ENCODE assay signal across 8 cellular contexts in the genomic region with DNA sequence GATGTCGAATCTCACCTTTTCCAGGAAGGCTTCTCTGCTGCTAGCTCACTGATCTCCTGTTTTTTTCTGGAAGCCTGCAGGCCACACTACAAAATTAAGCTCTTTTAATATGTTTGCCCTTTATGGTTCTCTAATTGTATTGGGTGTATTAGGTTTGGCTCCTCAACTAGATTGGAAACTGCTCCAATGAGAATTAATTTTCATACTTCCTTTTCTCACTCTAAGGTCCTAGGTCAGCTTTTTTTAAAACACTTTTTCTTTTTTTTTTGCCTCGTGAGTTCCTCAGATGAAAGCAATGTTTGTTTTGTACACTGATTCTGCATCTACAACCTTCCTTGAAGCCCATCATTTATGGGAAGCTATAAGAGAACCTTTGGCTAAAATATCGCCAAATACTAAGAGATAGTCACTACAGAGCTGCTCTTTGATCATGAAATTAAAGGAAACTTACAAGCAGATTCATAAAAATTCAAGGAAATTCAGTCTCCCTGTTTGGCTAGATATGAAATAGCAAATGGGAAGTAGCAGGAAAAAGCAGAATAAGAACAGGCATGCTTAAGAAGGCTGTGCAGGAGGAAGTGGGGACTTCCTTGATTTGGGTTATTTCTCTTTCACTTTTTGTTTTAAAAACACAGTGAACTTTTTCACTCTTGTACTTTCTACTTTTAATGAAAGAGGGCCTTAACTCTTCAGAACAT. TPM values are rescaled to one million over a fixed set of nuclear protein-coding genes. Genes with fewer than 3 reads are reported as not detected.
DNase-seq lines count a peak whose midpoint lies in the region; ATAC-seq and TF ChIP-seq lines count a peak whose summit lies in the region.

No MANE protein-coding gene starts in this region.

- peaks cover 9 to 24% (median 17%) of the 10 kb centered on the region in 4 donors for H3K4me1 ChIP-seq in upper lobe of left lung

- peak overlapping the region in 2 of 4 donors; percentile 11 to 20 for H3K4me3 ChIP-seq in upper lobe of left lung

- H3K27me3 Mint-ChIP-seq in effector memory CD8-positive, alpha-beta T cell = no peaks in the 10 kb centered on the region

- no peaks in the 10 kb centered on the region for H3K27me3 ChIP-seq in upper lobe of left lung

- peaks cover 11% of the 10 kb centered on the region for H3K36me3 Mint-ChIP-seq in effector memory CD8-positive, alpha-beta T cell (ENCODE audit: insufficient read depth)

- peak overlapping the region; percentile 72 to 87 (median 82) for H3K27ac ChIP-seq in upper lobe of left lung

- H3K4me1 Mint-ChIP-seq in effector memory CD8-positive, alpha-beta T cell (ENCODE audit: low read depth in 2 of 2) = peaks cover 25 to 44% of the 10 kb centered on the region in 2 donors

- H3K9me3 ChIP-seq in upper lobe of left lung = no peaks in the 10 kb centered on the region

- 36 to 48% methylated on average over 3 of the region's 3 CpGs for WGBS in upper lobe of left lung, 2 donors

- H3K4me3 Mint-ChIP-seq in effector memory CD8-positive, alpha-beta T cell = peak overlapping the region; percentile 78 to 79

- TF ChIP-seq EP300 in upper lobe of left lung (IDR thresholded peaks at IDR 0.05) = no peak

- peak; percentile 86 for ATAC-seq in GM18502 (IDR thresholded peaks at IDR 0.05; ENCODE audit: poor library complexity, unreplicated experiment)
- peak; percentile 89 for ATAC-seq in GM21737 (IDR thresholded peaks at IDR 0.05; ENCODE audit: unreplicated experiment)
- peak; percentile 52 for ATAC-seq in effector memory CD8-positive, alpha-beta T cell (replicated peaks)
- peak in 1 of 2 donors; percentile 73 for ATAC-seq in upper lobe of left lung (ENCODE audit: low FRiP score in 2 of 2)

- DNase-seq in M059J (ENCODE audit: low read depth) (peak; percentile 31), upper lobe of left lung (no peak), inferior parietal cortex (ENCODE audit: extremely low spot score) (no peak), COLO668 (lab: John Stamatoyannopoulos, UW; ENCODE audit: unreplicated experiment) (no peak), NCI-H524 treated with DMSO at 0.1 percent for 48 hours (lab: John Stamatoyannopoulos, UW) (no peak)
- no peak for DNase-seq in effector memory CD8-positive, alpha-beta T cell

- no peak for TF ChIP-seq POLR2A in upper lobe of left lung (IDR thresholded peaks at IDR 0.05)

- no peak for TF ChIP-seq CTCF in upper lobe of left lung (IDR thresholded peaks at IDR 0.05)

- no peaks in the 10 kb centered on the region for H3K36me3 ChIP-seq in upper lobe of left lung

- no peaks in the 10 kb centered on the region for H3K9me3 Mint-ChIP-seq in effector memory CD8-positive, alpha-beta T cell

- H3K27ac Mint-ChIP-seq in effector memory CD8-positive, alpha-beta T cell = peak overlapping the region; percentile 95 to 96

RNA-seq across cellular contexts. Expression of gene FYB1, which starts 55.2 kb away (rescaled TPM):
- total RNA-seq in M059J (2014; rRNA removed; shearing (Covaris generic)) = 0.05 TPM in 1 of 2 replicates, not detected in the other
- total RNA-seq in upper lobe of left lung = 10 to 100 TPM; 24.0 to 97.4 (median 42.5) TPM

Comparison
In these comparisons a context has a peak if more than half of its experiments do, and no peak if none do; other contexts are left out.
1. RNA of gene FYB1, which starts 55.2 kb away (total RNA-seq): 24.0 to 97.4 TPM in upper lobe of left lung; 0.05 TPM in M059J; every median in the first group is over 10 times any median in the second.